ENCODE assay signal across 19 cellular contexts in genomic region chr7:27533777-27534176, GRCh38.
A peak's percentile ranks its signal among the peaks of the same experiment; 100 is the strongest.
DNase-seq lines count a peak whose midpoint lies in the region; ATAC-seq, FAIRE-seq and TF ChIP-seq lines count a peak whose summit lies in the region.
"Had no signal": no experiment of that assay in that cellular context is flagged by ENCODE, and none has a peak within 500 bp of the region (broad histone marks: within the 10 kb centered on the region; RNA-seq: fewer than 3 reads in every experiment).

No MANE protein-coding gene starts in this region.

- H3K79me1 ChIP-seq in IMR-90 (ENCODE audit: low read depth in 1 of 2, low read length in 2 of 2): no peaks in the 10 kb centered on the region

- H3K9ac ChIP-seq in IMR-90 (ENCODE audit: low read depth, low read length): no peak overlapping the region

- no peak overlapping the region for H4K5ac ChIP-seq in IMR-90 (ENCODE audit: low read depth, low read length)

- peaks cover 3% of the 10 kb centered on the region; the same call in 1 of the 2 replicates for H3K9me1 ChIP-seq in IMR-90 (ENCODE audit: insufficient read depth, low read length)

- H3K56ac ChIP-seq in IMR-90 (ENCODE audit: extremely low read depth, insufficient read depth, low read length): no peak overlapping the region

- BruUV-seq in IMR-90 (replicated peaks; lab: Mats Ljungman, UMichigan): no TSS peak

- no peak overlapping the region for H3K4ac ChIP-seq in IMR-90 (ENCODE audit: low read depth, low read length)

- no peak for DNase-seq in A549 (ENCODE audit: low read depth in 1 of 2, low spot score in 1 of 2)
- DNase-seq in IMR-90: peak; percentile 73
- peak; percentile 5 for DNase-seq in iris pigment epithelial cell (ENCODE audit: low read depth)
- no peak for DNase-seq in urothelium cell line (ENCODE audit: low spot score)
- no peak for DNase-seq in left ventricle myocardium inferior
- DNase-seq in NCI-H82 treated with DMSO at 0.1 percent for 48 hours (lab: John Stamatoyannopoulos, UW; ENCODE audit: unreplicated experiment): no peak
- DNase-seq: 8988T; Caco-2; CD4-positive, alpha-beta T cell; H7 had no signal

- no peak overlapping the region for H3K4me2 ChIP-seq in A549
- H3K4me2 ChIP-seq in IMR-90 (ENCODE audit: low read depth, low read length): peak overlapping the region; percentile 49
- H3K4me2 ChIP-seq: GM23338 had no signal

- no peak overlapping the region for H3K23ac ChIP-seq in IMR-90 (ENCODE audit: low read depth, low read length)

- H2AFZ ChIP-seq in IMR-90 (replicated peaks; ENCODE audit: low read length, poor library complexity): no peak overlapping the region
- H2AFZ ChIP-seq: GM23338 had no signal

- no peaks in the 10 kb centered on the region for H3K4me1 ChIP-seq in A549
- peaks cover 11% of the 10 kb centered on the region for H3K4me1 ChIP-seq in IMR-90 (ENCODE audit: control insufficient read depth, insufficient read depth, low read length)
- H3K4me1 ChIP-seq in left ventricle myocardium inferior: no peaks in the 10 kb centered on the region

- no peak overlapping the region for H2BK5ac ChIP-seq in IMR-90 (ENCODE audit: low read depth, low read length, poor library complexity, severe bottlenecking)

- ATAC-seq in A549 (no peak), IMR-90 (ENCODE audit: low read depth) (peak; percentile 55), HG02588 (IDR thresholded peaks at IDR 0.05; ENCODE audit: unreplicated experiment) (no peak)
- ATAC-seq: GM23338, HCT116, HepG2 had no signal

- H3K18ac ChIP-seq in IMR-90 (ENCODE audit: low read depth, low read length): peak overlapping the region; percentile 83

- H3K27me3 ChIP-seq in IMR-90 (ENCODE audit: control insufficient read depth, insufficient read depth, low read length) (no peaks in the 10 kb centered on the region), left ventricle myocardium inferior (ENCODE audit: low read depth) (no peaks in the 10 kb centered on the region)

- in situ Hi-C loops in IMR-90 (cut with MboI; ENCODE audit: low sequenced_read_pairs): no loop called here

- H3K9me3 ChIP-seq in A549 (no peaks in the 10 kb centered on the region), IMR-90 (ENCODE audit: control insufficient read depth, insufficient read depth, low read length) (no peaks in the 10 kb centered on the region), left ventricle myocardium inferior (replicated peaks) (no peaks in the 10 kb centered on the region)
- H3K9me3 ChIP-seq: Caco-2 had no signal

- no peak for TF ChIP-seq EP300 in A549 (IDR thresholded peaks at IDR 0.05)

- H4K20me1 ChIP-seq in IMR-90 (ENCODE audit: insufficient read depth, low read length): no peaks in the 10 kb centered on the region

- H2AK9ac ChIP-seq in IMR-90 (replicated peaks; ENCODE audit: low read depth, low read length, poor library complexity): no peak overlapping the region

- H3K14ac ChIP-seq in IMR-90 (replicated peaks; ENCODE audit: low read depth, low read length): 0 out of 2 replicates have a peak overlapping the region, but pooled peaks have one; percentile 5

- H4K91ac ChIP-seq in IMR-90 (ENCODE audit: insufficient read depth, low read depth, low read length): no peak overlapping the region

- H2BK120ac ChIP-seq in IMR-90 (ENCODE audit: low read depth, low read length): peak overlapping the region; percentile 25; the same call in 1 of the 2 replicates

- FAIRE-seq in A549 (lab: Jason Lieb, UNC) (peak; percentile 28), urothelium cell line (lab: Jason Lieb, UNC) (peak; percentile 35)
- FAIRE-seq: D721Med, G401.6, GM12892, GM18507, HepG2 had no signal

- intact Hi-C loops in IMR-90 (cut with micrococcal nuclease) (no loop called here), left ventricle myocardium inferior (cut with micrococcal nuclease) (no loop called here)

- no peak overlapping the region for H3K27ac ChIP-seq in A549
- no peak overlapping the region for H3K27ac ChIP-seq in IMR-90 (ENCODE audit: insufficient read depth, low read length)
- H3K27ac ChIP-seq in left ventricle myocardium inferior (replicated peaks): no peak overlapping the region
- H3K27ac ChIP-seq: C4-2B had no signal

- no peak overlapping the region for H2BK20ac ChIP-seq in IMR-90 (ENCODE audit: low read depth, low read length)

- CTCF ChIA-PET in A549 (lab: Yijun Ruan, JAX): no interaction called here
- CTCF ChIA-PET in IMR-90 (lab: Yijun Ruan, JAX): no interaction called here

- POLR2A ChIA-PET in A549 (lab: Yijun Ruan, JAX): no interaction called here
- POLR2A ChIA-PET in IMR-90 (lab: Charles Lee; ENCODE audit: unreplicated experiment): no interaction called here

- dilution Hi-C loops in IMR-90 (cut with HindIII; ENCODE audit: low sequenced_read_pairs, unreplicated experiment): no loop called here

- no peak for TF ChIP-seq RAD21 in A549 (conservative IDR thresholded peaks at IDR 0.05 in 1 of 2, IDR thresholded peaks at IDR 0.05 in 1 of 2)
- TF ChIP-seq RAD21 in IMR-90 (IDR thresholded peaks at IDR 0.05; ENCODE audit: low read length): no peak

- TF ChIP-seq POLR2A in A549 (IDR thresholded peaks at IDR 0.05; ENCODE audit: low read length): no peak
- no peak for TF ChIP-seq POLR2A in IMR-90 (IDR thresholded peaks at IDR 0.05; ENCODE audit: low read depth, low read length)

- H3K4me3 ChIP-seq in A549 (no peak overlapping the region), IMR-90 (ENCODE audit: insufficient read depth, low read depth, low read length) (no peak overlapping the region), left ventricle myocardium inferior (no peak overlapping the region)
- H3K4me3 ChIP-seq: GM23338 had no signal

- no peak overlapping the region for H4K8ac ChIP-seq in IMR-90 (ENCODE audit: low read depth in 2 of 2, low read length in 2 of 2)

- H2AK5ac ChIP-seq in IMR-90 (ENCODE audit: low read depth, low read length): no peak overlapping the region

- 92% methylated on average over 5 of the region's 5 CpGs for WGBS in A549 (ENCODE audit: missing lambda C conversion rate)
- no CpG with 5 or more reads among the region's 5 CpGs for WGBS in IMR-90 (ENCODE audit: extremely low coverage in 2 of 2, insufficient read length in 1 of 2), 2 experiments

- H2BK15ac ChIP-seq in IMR-90 (ENCODE audit: low read depth, low read length): no peak overlapping the region

- TF ChIP-seq CTCF in A549 (IDR thresholded peaks at IDR 0.05) (no peak), IMR-90 (conservative IDR thresholded peaks at IDR 0.05; ENCODE audit: low read depth, low read length) (no peak), left ventricle myocardium inferior (IDR thresholded peaks at IDR 0.05; ENCODE audit: borderline replicate concordance) (no peak)

- H3K36me3 ChIP-seq in IMR-90 (ENCODE audit: control insufficient read depth, insufficient read depth, low read length) (no peaks in the 10 kb centered on the region), left ventricle myocardium inferior (peaks cover 46% of the 10 kb centered on the region)

TF ChIP-seq in A549, 52 proteins besides CTCF, POLR2A, EP300 and RAD21 (continues in another document):
- TF ChIP-seq ZC3H11A (IDR thresholded peaks at IDR 0.05) (no peak), HOXB5 (CRISPR knock-in tag; IDR thresholded peaks at IDR 0.05) (no peak), NFE2L2 (conservative IDR thresholded peaks at IDR 0.05; ENCODE audit: low read length) (no peak), HOXB13 (CRISPR knock-in tag; IDR thresholded peaks at IDR 0.05; ENCODE audit: low read depth) (no peak), CHD2 (IDR thresholded peaks at IDR 0.05; ENCODE audit: low read length, partially characterized antibody) (no peak), CBX8 (IDR thresholded peaks at IDR 0.05) (no peak), RCOR1 (IDR thresholded peaks at IDR 0.05; ENCODE audit: low read depth, low read length) (no peak), E2F6 (IDR thresholded peaks at IDR 0.05; ENCODE audit: borderline replicate concordance, low read depth) (no peak), MYC (IDR thresholded peaks at IDR 0.05; ENCODE audit: borderline replicate concordance, low read length) (no peak), CEBPB (IDR thresholded peaks at IDR 0.05) (no peak), JUN (IDR thresholded peaks at IDR 0.05) (no peak)

TF ChIP-seq in IMR-90, 13 proteins besides CTCF, POLR2A, EP300 and RAD21:
- TF ChIP-seq CEBPB (IDR thresholded peaks at IDR 0.05; ENCODE audit: low read depth, low read length) (no peak), SMC3 (IDR thresholded peaks at IDR 0.05; ENCODE audit: low read depth, low read length) (no peak), CHD1 (IDR thresholded peaks at IDR 0.05; ENCODE audit: low read depth, low read length) (no peak), MAFK (IDR thresholded peaks at IDR 0.05; ENCODE audit: low read depth, low read length) (no peak), NFE2L2 (IDR thresholded peaks at IDR 0.05; ENCODE audit: low read depth, low read length) (no peak), MXI1 (IDR thresholded peaks at IDR 0.05; ENCODE audit: borderline replicate concordance, low read depth, low read length) (no peak), BHLHE40 (IDR thresholded peaks at IDR 0.05; ENCODE audit: low read depth, low read length) (no peak), MAZ (IDR thresholded peaks at IDR 0.05; ENCODE audit: borderline replicate concordance, low read depth, low read length) (no peak), FOS (IDR thresholded peaks at IDR 0.05; ENCODE audit: low read depth, low read length) (no peak), RCOR1 (IDR thresholded peaks at IDR 0.05; ENCODE audit: insufficient replicate concordance, low read length) (no peak)

Comparison
In these comparisons a context has a peak if more than half of its experiments do, and no peak if none do; other contexts are left out.
1. DNase-seq: peak in IMR-90 (single experiment) and iris pigment epithelial cell (single experiment); none in A549 (0 of 2), urothelium cell line (single experiment), left ventricle myocardium inferior (single experiment) and NCI-H82 treated with DMSO at 0.1 percent for 48 hours (single experiment).